Comparison of ENCODE assay signal across 30 cellular contexts in genomic region chr5:53358794-53359193, GRCh38.
DNase-seq lines count a peak whose midpoint lies in the region; ATAC-seq and TF ChIP-seq lines count a peak whose summit lies in the region.
"Had no signal": no experiment of that assay in that cellular context is flagged by ENCODE, and none has a peak within 500 bp of the region (broad histone marks: within the 10 kb centered on the region; RNA-seq: fewer than 3 reads in every experiment).

No MANE protein-coding gene starts in this region.

- no peaks in the 10 kb centered on the region for H3K79me2 ChIP-seq in ACC112 (ENCODE audit: control insufficient read depth, insufficient read depth, low read length, unreplicated experiment)

- H3K9me1 ChIP-seq in IMR-90 (ENCODE audit: insufficient read depth, low read length): peaks cover 10% of the 10 kb centered on the region; the same call in 1 of the 2 replicates

- CTCF ChIA-PET in IMR-90 (lab: Yijun Ruan, JAX): no interaction called here

- peak overlapping the region; percentile 52; the same call in 1 of the 2 replicates for H2AK5ac ChIP-seq in IMR-90 (ENCODE audit: low read depth, low read length)

- H3K27ac ChIP-seq in ACC112 (ENCODE audit: low read depth, low read length) (peak overlapping the region; percentile 97), IMR-90 (ENCODE audit: insufficient read depth, low read length) (no peak overlapping the region), foreskin keratinocyte (peak overlapping the region; percentile 99), gastrocnemius medialis (no peak overlapping the region)
- H3K27ac ChIP-seq: BLaER1 treated with 17β-estradiol and CSF1 and Interleukin-3, amounts not matched to agents 10 nM and 100 nM; HL-60; PC-9; SJSA1 had no signal

- H3K9me3 Mint-ChIP-seq in chondrocyte (ENCODE audit: low read depth): no peaks in the 10 kb centered on the region
- H3K9me3 Mint-ChIP-seq: CD4-positive, alpha-beta T cell had no signal

- WGBS in IMR-90 (ENCODE audit: extremely low coverage in 2 of 2, insufficient read length in 1 of 2), 2 experiments: no CpG with 5 or more reads among the region's 2 CpGs

- ATAC-seq in IMR-90 (ENCODE audit: low read depth): no peak
- no peak for ATAC-seq in foreskin keratinocyte
- no peak for ATAC-seq in gastrocnemius medialis
- no peak for ATAC-seq in HG03354 (IDR thresholded peaks at IDR 0.05; ENCODE audit: poor library complexity, severe bottlenecking, unreplicated experiment)
- ATAC-seq: GM12878, HCT116, K562 had no signal

- H2BK20ac ChIP-seq in IMR-90 (ENCODE audit: low read depth, low read length): peak overlapping the region; percentile 88

- peak overlapping the region; percentile 56 for H2BK120ac ChIP-seq in IMR-90 (ENCODE audit: low read depth, low read length)

- BruUV-seq in IMR-90 (replicated peaks; lab: Mats Ljungman, UMichigan): no TSS peak

- H4K8ac ChIP-seq in IMR-90 (ENCODE audit: low read depth in 2 of 2, low read length in 2 of 2): peak overlapping the region; percentile 77 to 94; a peak in 3 of 4 replicates

- H3K4me3 ChIP-seq in ACC112 (ENCODE audit: low read depth, low read length): no peak overlapping the region
- no peak overlapping the region for H3K4me3 ChIP-seq in IMR-90 (ENCODE audit: insufficient read depth, low read depth, low read length)
- no peak overlapping the region for H3K4me3 ChIP-seq in gastrocnemius medialis
- H3K4me3 ChIP-seq: BLaER1 treated with 17β-estradiol and CSF1 and Interleukin-3, amounts not matched to agents 10 nM and 100 nM; GM12878; K562; PC-9; SJSA1 had no signal

- peaks cover 0 to 3% of the 10 kb centered on the region in 2 experiments; a peak in 1 of 4 replicates for H3K79me1 ChIP-seq in IMR-90 (ENCODE audit: low read depth in 1 of 2, low read length in 2 of 2)

- dilution Hi-C loops in IMR-90 (cut with HindIII; ENCODE audit: low sequenced_read_pairs, unreplicated experiment): no loop called here

- TF ChIP-seq RAD21 in IMR-90 (IDR thresholded peaks at IDR 0.05; ENCODE audit: low read length): no peak

- no peak overlapping the region for H2AK9ac ChIP-seq in IMR-90 (replicated peaks; ENCODE audit: low read depth, low read length, poor library complexity)

- H4K91ac ChIP-seq in IMR-90 (ENCODE audit: insufficient read depth, low read depth, low read length): peak overlapping the region; percentile 71

- peak overlapping the region; percentile 8; the same call in 1 of the 2 replicates for H3K56ac ChIP-seq in IMR-90 (ENCODE audit: extremely low read depth, insufficient read depth, low read length)

- in situ Hi-C loops in IMR-90 (cut with MboI; ENCODE audit: low sequenced_read_pairs) (no loop called here), gastrocnemius medialis (cut with MboI; ENCODE audit: low sequenced_read_pairs in 4 of 4) (no loop called here)

- H3K36me3 ChIP-seq in ACC112 (ENCODE audit: insufficient read depth, low read length): no peaks in the 10 kb centered on the region
- no peaks in the 10 kb centered on the region for H3K36me3 ChIP-seq in IMR-90 (ENCODE audit: control insufficient read depth, insufficient read depth, low read length)
- H3K36me3 ChIP-seq in gastrocnemius medialis: no peaks in the 10 kb centered on the region
- H3K36me3 ChIP-seq: BLaER1 treated with 17β-estradiol and CSF1 and Interleukin-3, amounts not matched to agents 10 nM and 100 nM; SJSA1 had no signal

- DNase-seq in IMR-90 (no peak), chondrocyte (ENCODE audit: low spot score) (no peak), foreskin keratinocyte (no peak), posterior cingulate gyrus (no peak), gastrocnemius medialis (no peak)
- no peak for DNase-seq in effector CD4-positive, alpha-beta T cell
- DNase-seq: AML-193; CD4-positive, alpha-beta T cell; DMS79; EL; GDM1; Kasumi-1; MV-4-11; NCI-H1105; NCI-H146; NCI-H2029; NCI-H446 treated with DMSO at 0.1 percent for 48 hours; NCI-H526; NCI-H82; NK-92 treated with Interleukin-12 subunit alpha and Interleukin-12 subunit beta, amount 100 ng/mL, for 24 hours; PC-9; Right ventricle myocardium superior had no signal

- no peak for TF ChIP-seq POLR2A in IMR-90 (IDR thresholded peaks at IDR 0.05; ENCODE audit: low read depth, low read length)
- TF ChIP-seq POLR2A in gastrocnemius medialis (IDR thresholded peaks at IDR 0.05): no peak

- POLR2A ChIA-PET in IMR-90 (lab: Charles Lee; ENCODE audit: unreplicated experiment): no interaction called here

- no peaks in the 10 kb centered on the region for H3K9me3 ChIP-seq in IMR-90 (ENCODE audit: control insufficient read depth, insufficient read depth, low read length)
- no peaks in the 10 kb centered on the region for H3K9me3 ChIP-seq in gastrocnemius medialis
- H3K9me3 ChIP-seq: BLaER1 treated with 17β-estradiol and CSF1 and Interleukin-3, amounts not matched to agents 10 nM and 100 nM; SJSA1 had no signal

- no peak overlapping the region for H3K4me3 Mint-ChIP-seq in chondrocyte (ENCODE audit: unreplicated experiment)
- H3K4me3 Mint-ChIP-seq: CD4-positive, alpha-beta T cell had no signal

- peak overlapping the region; percentile 70 for H3K14ac ChIP-seq in IMR-90 (replicated peaks; ENCODE audit: low read depth, low read length)

- H2BK5ac ChIP-seq in IMR-90 (ENCODE audit: low read depth, low read length, poor library complexity, severe bottlenecking): peak overlapping the region; percentile 99

- peak overlapping the region; percentile 15; the same call in 1 of the 2 replicates for H4K5ac ChIP-seq in IMR-90 (ENCODE audit: low read depth, low read length)

- no peaks in the 10 kb centered on the region for H3K27me3 Mint-ChIP-seq in chondrocyte (ENCODE audit: low read depth)

- H3K27ac Mint-ChIP-seq in chondrocyte (ENCODE audit: unreplicated experiment): peak overlapping the region; percentile 33
- H3K27ac Mint-ChIP-seq: CD4-positive, alpha-beta T cell had no signal

- peak overlapping the region; percentile 29; the same call in 1 of the 2 replicates for H3K4ac ChIP-seq in IMR-90 (ENCODE audit: low read depth, low read length)

- no peak overlapping the region for H2AFZ ChIP-seq in ACC112 (ENCODE audit: low read length, unreplicated experiment)
- H2AFZ ChIP-seq in IMR-90 (replicated peaks; ENCODE audit: low read length, poor library complexity): no peak overlapping the region
- H2AFZ ChIP-seq: PC-9 had no signal

- intact Hi-C loops in IMR-90 (cut with micrococcal nuclease) (no loop called here), posterior cingulate gyrus (cut with DNase I) (no loop called here), gastrocnemius medialis (cut with DNase I; ENCODE audit: low total_unique reads) (no loop called here)

- TF ChIP-seq CTCF in IMR-90 (conservative IDR thresholded peaks at IDR 0.05; ENCODE audit: low read depth, low read length) (no peak), chondrocyte (IDR thresholded peaks at IDR 0.05) (no peak), foreskin keratinocyte (conservative IDR thresholded peaks at IDR 0.05) (no peak), gastrocnemius medialis (IDR thresholded peaks at IDR 0.05 in 4 of 5, conservative IDR thresholded peaks at IDR 0.05 in 1 of 5) (no peak)

- H3K4me1 ChIP-seq in ACC112 (ENCODE audit: control insufficient read depth, insufficient read depth, low read length, unreplicated experiment): peaks cover 64% of the 10 kb centered on the region
- peaks cover 15% of the 10 kb centered on the region for H3K4me1 ChIP-seq in IMR-90 (ENCODE audit: control insufficient read depth, insufficient read depth, low read length)
- H3K4me1 ChIP-seq in foreskin keratinocyte: peaks cover 55% of the 10 kb centered on the region
- no peaks in the 10 kb centered on the region for H3K4me1 ChIP-seq in gastrocnemius medialis
- H3K4me1 ChIP-seq: BLaER1 treated with 17β-estradiol and CSF1 and Interleukin-3, amounts not matched to agents 10 nM and 100 nM had no signal

- H3K27me3 ChIP-seq in ACC112 (ENCODE audit: insufficient read depth, low read length): no peaks in the 10 kb centered on the region
- H3K27me3 ChIP-seq in IMR-90 (ENCODE audit: control insufficient read depth, insufficient read depth, low read length): no peaks in the 10 kb centered on the region
- no peaks in the 10 kb centered on the region for H3K27me3 ChIP-seq in foreskin keratinocyte
- no peaks in the 10 kb centered on the region for H3K27me3 ChIP-seq in gastrocnemius medialis
- H3K27me3 ChIP-seq: BLaER1 treated with 17β-estradiol and CSF1 and Interleukin-3, amounts not matched to agents 10 nM and 100 nM; SJSA1 had no signal

- no peak overlapping the region for H3K23ac ChIP-seq in IMR-90 (ENCODE audit: low read depth, low read length)

- H4K20me1 ChIP-seq in IMR-90 (ENCODE audit: insufficient read depth, low read length): no peaks in the 10 kb centered on the region
- H4K20me1 ChIP-seq: BLaER1 treated with 17β-estradiol and CSF1 and Interleukin-3, amounts not matched to agents 10 nM and 100 nM had no signal

- no peak overlapping the region for H3K4me2 ChIP-seq in IMR-90 (ENCODE audit: low read depth, low read length)
- H3K4me2 ChIP-seq: BLaER1 treated with 17β-estradiol and CSF1 and Interleukin-3, amounts not matched to agents 10 nM and 100 nM; PC-9 had no signal

- H2BK15ac ChIP-seq in IMR-90 (ENCODE audit: low read depth, low read length): peak overlapping the region; percentile 76; the same call in 2 of the 3 replicates

- no peak overlapping the region for H3K9ac ChIP-seq in IMR-90 (ENCODE audit: low read depth, low read length)
- H3K9ac ChIP-seq: BLaER1 treated with 17β-estradiol and CSF1 and Interleukin-3, amounts not matched to agents 10 nM and 100 nM had no signal

- H3K18ac ChIP-seq in IMR-90 (ENCODE audit: low read depth, low read length): peak overlapping the region; percentile 79; the same call in 1 of the 2 replicates

- H3K4me1 Mint-ChIP-seq in chondrocyte (ENCODE audit: low read depth): peaks cover 78% of the 10 kb centered on the region

- H3K36me3 Mint-ChIP-seq in chondrocyte (ENCODE audit: low read depth): no peaks in the 10 kb centered on the region

TF ChIP-seq in IMR-90, 13 proteins besides CTCF, POLR2A, EP300 and RAD21:
- TF ChIP-seq MXI1 (IDR thresholded peaks at IDR 0.05; ENCODE audit: borderline replicate concordance, low read depth, low read length): no peak
- TF ChIP-seq FOS (IDR thresholded peaks at IDR 0.05; ENCODE audit: low read depth, low read length): no peak
- TF ChIP-seq MAZ (IDR thresholded peaks at IDR 0.05; ENCODE audit: borderline replicate concordance, low read depth, low read length): no peak
- no peak for TF ChIP-seq MAFK (IDR thresholded peaks at IDR 0.05; ENCODE audit: low read depth, low read length)
- no peak for TF ChIP-seq RFX5 (IDR thresholded peaks at IDR 0.05; ENCODE audit: low read depth, low read length)
TF ChIP-seq in IMR-90: peak in this region for 0.

Comparison
In these comparisons a context has a peak if more than half of its experiments do, and no peak if none do; other contexts are left out.
1. H3K27ac ChIP-seq: peak in ACC112 (single experiment) and foreskin keratinocyte (single experiment); none in IMR-90 (single experiment) and gastrocnemius medialis (0 of 4).